Comparison of ENCODE assay signal across 22 cellular contexts in the genomic region with DNA sequence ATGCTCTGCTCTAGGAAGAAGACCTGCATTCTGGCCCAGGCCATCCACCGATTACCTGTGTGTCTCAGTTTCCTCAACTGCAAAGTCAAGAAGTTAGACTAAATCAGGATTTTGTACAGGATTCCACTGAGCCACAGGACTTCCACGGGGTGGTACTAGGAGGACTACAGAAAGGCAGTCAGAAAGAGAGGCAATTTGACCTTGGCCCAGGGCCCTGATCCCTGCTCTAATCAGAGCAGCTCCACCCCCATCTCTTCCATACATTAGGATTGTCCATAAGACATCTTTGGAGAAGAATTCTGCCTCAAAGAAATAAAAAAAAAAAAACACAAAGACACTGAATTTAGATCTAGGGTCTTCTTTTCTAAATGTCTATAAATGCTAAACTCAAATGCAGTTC. TPM values are rescaled to one million over a fixed set of nuclear protein-coding genes. Genes with fewer than 3 reads are reported as not detected.
"Had no signal": no experiment of that assay in that cellular context is flagged by ENCODE, and none has a peak within 500 bp of the region (broad histone marks: within the 10 kb centered on the region; RNA-seq: fewer than 3 reads in every experiment).

No MANE protein-coding gene starts in this region.

- H3K4me3 ChIP-seq: MG63, SJSA1, SK-N-MC had no signal

- H3K9me3 ChIP-seq: MG63, SJSA1 had no signal

- H3K27me3 ChIP-seq: MG63, SJSA1 had no signal

- DNase-seq: Karpas-422, KG1, MG63, NCI-H1092, NCI-H1436, NCI-H187, NCI-H2029, NCI-H2081 treated with DMSO at 0.1 percent for 48 hours, NCI-H2171, NCI-H226, NCI-H446, NCI-H510A, NCI-H524 treated with DMSO at 0.1 percent for 48 hours, NCI-H69, NCI-H774, Right ventricle myocardium superior, RPMI8226, SIG-M5 had no signal

- FAIRE-seq: RCC 7860 had no signal

- H3K27ac ChIP-seq: SJSA1, SK-N-MC had no signal

- H3K36me3 ChIP-seq: MG63, SJSA1 had no signal

RNA-seq across cellular contexts. Expression of a gene that starts 52.8 kb away (rescaled TPM):
- total RNA-seq: HT1080, Right ventricle myocardium superior, SJSA1 had no signal
